11 cellular contexts compared by ENCODE assay signal in the genomic region with DNA sequence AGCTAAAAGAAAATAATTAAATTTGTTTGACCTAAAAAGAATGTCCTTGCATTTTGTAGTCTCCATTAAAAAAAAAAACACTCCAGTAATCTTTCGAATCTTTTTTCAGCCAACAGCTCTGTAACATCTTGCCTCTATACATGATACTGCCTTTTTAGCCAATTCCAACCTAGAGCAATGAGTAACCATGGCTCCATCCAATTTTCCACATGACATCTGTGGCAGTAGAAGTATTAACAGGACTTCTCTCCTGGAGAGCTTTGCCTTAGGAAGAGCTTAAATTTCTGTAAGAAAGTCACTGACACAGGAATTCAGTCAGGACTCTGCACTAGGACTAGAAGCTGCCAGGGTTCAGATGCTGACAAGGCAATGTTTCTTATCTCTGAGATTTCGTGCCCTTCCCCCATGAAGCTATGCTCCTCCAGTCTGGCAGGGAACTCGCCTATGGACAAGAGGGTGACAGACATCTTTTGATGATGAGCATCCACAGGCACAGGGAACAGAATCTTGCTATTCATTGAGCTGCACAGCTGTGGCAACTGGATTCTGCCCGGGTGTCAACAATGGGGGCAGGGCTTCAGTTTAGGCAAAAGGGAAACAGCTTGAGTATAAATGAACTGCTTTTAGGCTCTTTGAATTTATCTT.
DNase-seq lines count a peak whose midpoint lies in the region; ATAC-seq, FAIRE-seq and TF ChIP-seq lines count a peak whose summit lies in the region.
"Had no signal": no experiment of that assay in that cellular context is flagged by ENCODE, and none has a peak within 500 bp of the region (broad histone marks: within the 10 kb centered on the region; RNA-seq: fewer than 3 reads in every experiment).

No MANE protein-coding gene starts in this region.

- no peak for ATAC-seq in HG03432 (IDR thresholded peaks at IDR 0.05; ENCODE audit: unreplicated experiment)
- ATAC-seq: Right ventricle myocardium inferior had no signal

- H3K9me3 ChIP-seq in spleen = peaks cover 0 to 6% (median 0%) of the 10 kb centered on the region in 8 donors
- no peaks in the 10 kb centered on the region for H3K9me3 ChIP-seq in adrenal gland (replicated peaks in 1 of 3)
- H3K9me3 ChIP-seq: thyroid gland had no signal

- intact Hi-C loops in spleen (cut with DNase I; ENCODE audit: low total_unique reads) (no loop called here), adrenal gland (cut with DNase I) (no loop called here)

- no peak overlapping the region for H3K27ac ChIP-seq in spleen
- H3K27ac ChIP-seq in adrenal gland = no peak overlapping the region
- H3K27ac ChIP-seq: thyroid gland had no signal

- H3K4me1 ChIP-seq in spleen (no peaks in the 10 kb centered on the region), adrenal gland (replicated peaks in 1 of 2) (no peaks in the 10 kb centered on the region)

- DNase-seq in H54 (ENCODE audit: insufficient read length, low spot score) = no peak
- DNase-seq in astrocyte of the hippocampus (ENCODE audit: low read depth, low spot score) = peak; percentile 13
- DNase-seq in iPS-NIHi11 (ENCODE audit: low spot score) = peak; percentile 10
- peak; percentile 99 for DNase-seq in pons (ENCODE audit: low spot score)
- no peak for DNase-seq in spleen
- no peak for DNase-seq in SIG-M5 treated with dmso at 0.1 percent for 504 hours (lab: John Stamatoyannopoulos, UW; ENCODE audit: unreplicated experiment)
- no peak for DNase-seq in adrenal gland
- DNase-seq: activated CD8-positive, alpha-beta memory T cell treated with anti-CD3 and anti-CD28 coated beads, Interleukin-2, amount 50 U/mL, for 48 hours; thyroid gland had no signal

- FAIRE-seq in H54 (lab: Jason Lieb, UNC) = no peak

- peak; percentile 7; the same call in 1 of the 2 replicates for TF ChIP-seq POLR2A in H54 (IDR thresholded peaks at IDR 0.05; ENCODE audit: low read depth, low read length)
- no peak for TF ChIP-seq POLR2A in spleen (IDR thresholded peaks at IDR 0.05)
- no peak for TF ChIP-seq POLR2A in adrenal gland (IDR thresholded peaks at IDR 0.05)

- H3K36me3 ChIP-seq in spleen = no peaks in the 10 kb centered on the region
- no peaks in the 10 kb centered on the region for H3K36me3 ChIP-seq in adrenal gland (replicated peaks in 1 of 2)
- H3K36me3 ChIP-seq: thyroid gland had no signal

- no peak for TF ChIP-seq CTCF in spleen (IDR thresholded peaks at IDR 0.05 in 8 of 11, conservative IDR thresholded peaks at IDR 0.05 in 3 of 11)
- TF ChIP-seq CTCF in adrenal gland (IDR thresholded peaks at IDR 0.05) = no peak

- H3K27me3 ChIP-seq in spleen (replicated peaks in 1 of 7) (no peaks in the 10 kb centered on the region), adrenal gland (no peaks in the 10 kb centered on the region)
- H3K27me3 ChIP-seq: thyroid gland had no signal

- H3K4me3 ChIP-seq in spleen (no peak overlapping the region), adrenal gland (no peak overlapping the region)
- H3K4me3 ChIP-seq: thyroid gland had no signal

- WGBS in spleen, 5 donors = 55 to 59% (median 58%) methylated on average over 3 to 4 of the region's 4 CpGs
- 47 to 55% (median 53%) methylated on average over 2 to 4 of the region's 4 CpGs for WGBS in adrenal gland, 4 donors

Comparison
In these comparisons a context has a peak if more than half of its experiments do, and no peak if none do; other contexts are left out.
1. DNase-seq: peak in astrocyte of the hippocampus (single experiment), iPS-NIHi11 (single experiment) and pons (single experiment); none in H54 (single experiment), spleen (single experiment), SIG-M5 treated with dmso at 0.1 percent for 504 hours (single experiment) and adrenal gland (0 of 7).